Comparison of ENCODE assay signal across 2 cellular contexts in the genomic region with DNA sequence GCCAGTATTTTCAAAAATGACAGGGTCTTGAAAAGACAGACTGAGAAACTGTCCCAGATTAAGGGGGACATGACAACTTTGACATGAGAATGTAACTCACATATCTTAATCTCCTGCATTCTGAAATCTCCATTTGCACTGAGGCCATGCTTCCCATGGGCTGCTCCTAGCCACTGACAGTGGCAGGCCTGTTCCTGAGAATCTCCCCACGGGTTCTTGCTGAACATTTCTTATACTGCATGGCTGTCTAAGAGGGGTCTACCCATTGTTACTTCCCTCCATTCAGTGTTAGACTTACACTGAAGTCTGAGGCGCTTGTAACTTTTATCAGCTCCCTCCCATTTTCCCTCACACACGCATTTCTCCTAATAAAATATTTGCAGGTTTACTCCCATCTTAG.
TF ChIP-seq lines count a peak whose summit lies in the region.

No MANE protein-coding gene starts in this region.

TF ChIP-seq in GM12878, 131 proteins besides CTCF, POLR2A, EP300 and RAD21:
- TF ChIP-seq NR2F1 (conservative IDR thresholded peaks at IDR 0.05) (no peak), BCL11A (IDR thresholded peaks at IDR 0.05; ENCODE audit: low read depth, low read length) (no peak), BRCA1 (IDR thresholded peaks at IDR 0.05; ENCODE audit: low read depth, low read length) (no peak)

TF ChIP-seq in GM12891, 5 proteins besides CTCF, POLR2A, EP300 and RAD21:
- no peak for TF ChIP-seq POLR2AphosphoS5 (IDR thresholded peaks at IDR 0.05; ENCODE audit: low read depth, low read length)
- TF ChIP-seq TAF1 (IDR thresholded peaks at IDR 0.05; ENCODE audit: low read depth, low read length), result no peak
- no peak for TF ChIP-seq SPI1 (IDR thresholded peaks at IDR 0.05; ENCODE audit: low read depth, low read length)
- no peak for TF ChIP-seq PAX5 (IDR thresholded peaks at IDR 0.05; ENCODE audit: insufficient read depth, low read length, severe bottlenecking)
- TF ChIP-seq POU2F2 (IDR thresholded peaks at IDR 0.05; ENCODE audit: low read depth, low read length), result no peak
